In genomic region chr1:200873116-200873670, GRCh38 we compare ENCODE assay signal across 13 cellular contexts. TPM values are rescaled to one million over a fixed set of nuclear protein-coding genes. Genes with fewer than 3 reads are reported as not detected.
DNase-seq lines count a peak whose midpoint lies in the region; ATAC-seq and TF ChIP-seq lines count a peak whose summit lies in the region.
"Had no signal": no experiment of that assay in that cellular context is flagged by ENCODE, and none has a peak within 500 bp of the region (broad histone marks: within the 10 kb centered on the region; RNA-seq: fewer than 3 reads in every experiment).

No MANE protein-coding gene starts in this region.

- H3K9me3 Mint-ChIP-seq in CD8-positive, alpha-beta T cell: no peaks in the 10 kb centered on the region
- no peaks in the 10 kb centered on the region for H3K9me3 Mint-ChIP-seq in activated B cell treated with CpG ODN at 0.5 μM for 24 hours
- H3K9me3 Mint-ChIP-seq: activated T-cell treated with anti-CD3 and anti-CD28 coated beads, Interleukin-2, amount 50 U/mL, for 24 hours; T-helper 1 cell treated with Interleukin-12 subunit alpha and Interleukin-12 subunit beta and Interleukin-4 antibody, amounts not matched to agents 30 μg/mL and 1 μg/mL, for 36 hours had no signal

- no peak for TF ChIP-seq EP300 in gastroesophageal sphincter (IDR thresholded peaks at IDR 0.05)

- BruUV-seq in PC-3 (replicated peaks; lab: Mats Ljungman, UMichigan): no TSS peak

- no peaks in the 10 kb centered on the region for H3K9me2 ChIP-seq in PC-3 (replicated peaks; ENCODE audit: low read length)

- H3K4me3 Mint-ChIP-seq in CD8-positive, alpha-beta T cell: peak overlapping the region; percentile 72
- peak overlapping the region; percentile 75 for H3K4me3 Mint-ChIP-seq in activated B cell treated with CpG ODN at 0.5 μM for 24 hours
- H3K4me3 Mint-ChIP-seq: activated T-cell treated with anti-CD3 and anti-CD28 coated beads, Interleukin-2, amount 50 U/mL, for 24 hours; T-helper 1 cell treated with Interleukin-12 subunit alpha and Interleukin-12 subunit beta and Interleukin-4 antibody, amounts not matched to agents 30 μg/mL and 1 μg/mL, for 36 hours had no signal

- H3K4me2 ChIP-seq in PC-3 (ENCODE audit: low read length): no peak overlapping the region

- intact Hi-C loops in CD8-positive, alpha-beta T cell (cut with DNase I, micrococcal nuclease): loop anchor here in 1 of 2 experiments (5.0 kb wide), 1 partner anchor 34 kb away; no protein-coding TSS in a partner anchor
- intact Hi-C loops in activated B cell treated with CpG ODN at 0.5 μM for 24 hours (cut with micrococcal nuclease): loop anchor here (5.0 to 10.0 kb wide), 2 partner anchors 94 to 568 kb away; no protein-coding TSS in a partner anchor
- intact Hi-C loops in sciatic nerve (cut with DNase I): no loop called here
- intact Hi-C loops in PC-3 (cut with micrococcal nuclease): no loop called here

- no peaks in the 10 kb centered on the region for H4K20me1 ChIP-seq in PC-3 (ENCODE audit: low read length)

- CTCF ChIA-PET in CD8-positive, alpha-beta T cell (lab: Charles Lee): no interaction called here
- CTCF ChIA-PET in activated B cell treated with CpG ODN at 0.5 μM for 24 hours (lab: Charles Lee): interaction anchor here (0.7 kb wide), 1 partner anchor 63 kb away, joined by 3 read pairs; no protein-coding TSS in a partner anchor
- CTCF ChIA-PET in PC-3 (lab: Charles Lee): no interaction called here

- peaks cover 54% of the 10 kb centered on the region for H3K4me1 Mint-ChIP-seq in CD8-positive, alpha-beta T cell (ENCODE audit: low read depth)
- peaks cover 59% of the 10 kb centered on the region for H3K4me1 Mint-ChIP-seq in activated B cell treated with CpG ODN at 0.5 μM for 24 hours

- peaks cover 28% of the 10 kb centered on the region for H3K4me1 ChIP-seq in CD8-positive, alpha-beta T cell (ENCODE audit: insufficient read depth, low read length)
- peaks cover 0 to 14% (median 12%) of the 10 kb centered on the region in 3 donors for H3K4me1 ChIP-seq in gastroesophageal sphincter
- no peaks in the 10 kb centered on the region for H3K4me1 ChIP-seq in rectal smooth muscle tissue (ENCODE audit: control insufficient read depth, insufficient read depth, low read length)
- H3K4me1 ChIP-seq in PC-3 (ENCODE audit: insufficient read depth, low read length): no peaks in the 10 kb centered on the region

- H3K4me3 ChIP-seq in CD8-positive, alpha-beta T cell (ENCODE audit: low read depth, low read length): peak overlapping the region; percentile 21
- H3K4me3 ChIP-seq in gastroesophageal sphincter (peak overlapping the region in 1 of 2 donors; percentile 44), rectal smooth muscle tissue (ENCODE audit: low read length) (peak overlapping the region; percentile 37), PC-3 (ENCODE audit: low read length) (no peak overlapping the region)

- no peaks in the 10 kb centered on the region for H3K9me3 ChIP-seq in CD8-positive, alpha-beta T cell (ENCODE audit: low read length)
- H3K9me3 ChIP-seq in gastroesophageal sphincter (no peaks in the 10 kb centered on the region), PC-3 (ENCODE audit: low read length) (no peaks in the 10 kb centered on the region)

- POLR2A ChIA-PET in CD8-positive, alpha-beta T cell (lab: Charles Lee): interaction anchor here (1.9 kb wide), 1 partner anchor 15 kb away, joined by 6 read pairs; no protein-coding TSS in a partner anchor
- POLR2A ChIA-PET in activated B cell treated with CpG ODN at 0.5 μM for 24 hours (lab: Charles Lee): interaction anchor here (0.6 to 1.1 kb wide), 4 partner anchors 15 to 251 kb away, joined by 3 to 5 read pairs (median 4); no protein-coding TSS in a partner anchor
- POLR2A ChIA-PET in PC-3 (lab: Charles Lee; ENCODE audit: unreplicated experiment): no interaction called here

- H3K9ac ChIP-seq in rectal smooth muscle tissue (ENCODE audit: low read length) (no peak overlapping the region), PC-3 (ENCODE audit: low read length) (no peak overlapping the region)

- H3K27me3 ChIP-seq in CD8-positive, alpha-beta T cell (ENCODE audit: insufficient read depth, low read length): no peaks in the 10 kb centered on the region
- peaks cover 87% of the 10 kb centered on the region for H3K27me3 ChIP-seq in gastroesophageal sphincter
- peaks cover 12% of the 10 kb centered on the region for H3K27me3 ChIP-seq in rectal smooth muscle tissue (ENCODE audit: control insufficient read depth, insufficient read depth, low read length)
- peaks cover 62% of the 10 kb centered on the region for H3K27me3 ChIP-seq in PC-3 (ENCODE audit: low read length)

- H3K36me3 Mint-ChIP-seq in CD8-positive, alpha-beta T cell: no peaks in the 10 kb centered on the region
- no peaks in the 10 kb centered on the region for H3K36me3 Mint-ChIP-seq in activated B cell treated with CpG ODN at 0.5 μM for 24 hours (ENCODE audit: low read depth)

- H3K36me3 ChIP-seq in CD8-positive, alpha-beta T cell (ENCODE audit: insufficient read depth, low read length): no peaks in the 10 kb centered on the region
- H3K36me3 ChIP-seq in gastroesophageal sphincter (no peaks in the 10 kb centered on the region), rectal smooth muscle tissue (ENCODE audit: control insufficient read depth, insufficient read depth, low read length) (no peaks in the 10 kb centered on the region), PC-3 (ENCODE audit: low read depth, low read length) (no peaks in the 10 kb centered on the region)

- H3K27ac Mint-ChIP-seq in CD8-positive, alpha-beta T cell: no peak overlapping the region
- H3K27ac Mint-ChIP-seq in activated B cell treated with CpG ODN at 0.5 μM for 24 hours: no peak overlapping the region
- H3K27ac Mint-ChIP-seq: activated T-cell treated with anti-CD3 and anti-CD28 coated beads, Interleukin-2, amount 50 U/mL, for 24 hours; T-helper 1 cell treated with Interleukin-12 subunit alpha and Interleukin-12 subunit beta and Interleukin-4 antibody, amounts not matched to agents 30 μg/mL and 1 μg/mL, for 36 hours had no signal

- H2AFZ ChIP-seq in PC-3 (ENCODE audit: low read length): no peak overlapping the region

- no peak for TF ChIP-seq CTCF in CD8-positive, alpha-beta T cell (IDR thresholded peaks at IDR 0.05)
- TF ChIP-seq CTCF in activated B cell treated with CpG ODN at 0.5 μM for 24 hours (IDR thresholded peaks at IDR 0.05) (no peak), gastroesophageal sphincter (IDR thresholded peaks at IDR 0.05) (no peak), PC-3 (conservative IDR thresholded peaks at IDR 0.05; ENCODE audit: low read depth, low read length) (no peak)

- no peak for ATAC-seq in CD8-positive, alpha-beta T cell
- ATAC-seq in activated B cell treated with CpG ODN at 0.5 μM for 24 hours (ENCODE audit: low read depth) (no peak), gastroesophageal sphincter (peak; percentile 11), GM18909 (IDR thresholded peaks at IDR 0.05; ENCODE audit: poor library complexity, unreplicated experiment) (no peak), sciatic nerve (no peak), PC-3 (no peak)

- no peak for TF ChIP-seq POLR2A in gastroesophageal sphincter (IDR thresholded peaks at IDR 0.05)

- peaks cover 25% of the 10 kb centered on the region for H3K27me3 Mint-ChIP-seq in CD8-positive, alpha-beta T cell (ENCODE audit: low read depth)
- peaks cover 16% of the 10 kb centered on the region for H3K27me3 Mint-ChIP-seq in activated B cell treated with CpG ODN at 0.5 μM for 24 hours

- DNase-seq in CD8-positive, alpha-beta T cell: no peak
- DNase-seq in activated B cell treated with CpG ODN at 0.5 μM for 24 hours: no peak
- DNase-seq in T-helper 2 cell: no peak
- DNase-seq in sciatic nerve (ENCODE audit: low spot score): no peak
- no peak for DNase-seq in PC-3
- DNase-seq: activated T-cell treated with anti-CD3 and anti-CD28 coated beads, Interleukin-2, amount 50 U/mL, for 24 hours; DND-41; NK-92 treated with Interleukin-12 subunit alpha and Interleukin-12 subunit beta, amount 100 ng/mL, for 24 hours had no signal

- no CpG with 5 or more reads among the region's 61 CpGs for WGBS in gastroesophageal sphincter (ENCODE audit: low coverage in 1 of 2), 2 donors

- H3K79me2 ChIP-seq in PC-3 (ENCODE audit: low read length): no peaks in the 10 kb centered on the region

- H3K27ac ChIP-seq in CD8-positive, alpha-beta T cell (ENCODE audit: low read depth, low read length): no peak overlapping the region
- H3K27ac ChIP-seq in gastroesophageal sphincter: no peak overlapping the region
- no peak overlapping the region for H3K27ac ChIP-seq in rectal smooth muscle tissue (ENCODE audit: low read depth, low read length)
- H3K27ac ChIP-seq in PC-3 (ENCODE audit: low read length): no peak overlapping the region

- no peaks in the 10 kb centered on the region for H3F3A ChIP-seq in PC-3 (ENCODE audit: low read length, unreplicated experiment)

RNA-seq across cellular contexts. Expression of gene GPR25, which starts 0.4 kb away (rescaled TPM):
- total RNA-seq in CD8-positive, alpha-beta T cell: 1 to 10 TPM in 1 of 2 experiments, under 1 TPM in 1; 0.83 to 1.7 TPM
- total RNA-seq in activated B cell treated with CpG ODN at 0.5 μM for 24 hours (0.86 and 1.6 TPM in 2 replicates), gastroesophageal sphincter (not detected), sciatic nerve (not detected), PC-3 (2014; rRNA removed) (not detected in 2 replicates)
- total RNA-seq: M059J had no signal

RNA-seq across cellular contexts. Expression of gene INAVA, which starts 21.5 kb away (rescaled TPM):
- total RNA-seq in CD8-positive, alpha-beta T cell: not detected
- 0.44 and 0.46 TPM in 2 replicates for total RNA-seq in activated B cell treated with CpG ODN at 0.5 μM for 24 hours
- 1 to 10 TPM in 1 of 4 donors, under 1 TPM in 1, not detected in 2; 0.47 to 2.9 TPM for total RNA-seq in gastroesophageal sphincter
- total RNA-seq in sciatic nerve: 0.45 TPM
- 102 and 128 TPM in 2 replicates for total RNA-seq in PC-3 (2014; rRNA removed)

Comparison
In these comparisons a context has a peak if more than half of its experiments do, and no peak if none do; other contexts are left out.
1. RNA of gene INAVA, which starts 21.5 kb away (total RNA-seq): 102 to 128 TPM in PC-3; 0.47 to 2.9 TPM in gastroesophageal sphincter, 0.45 TPM in sciatic nerve (single experiment), 0.44 to 0.46 TPM in activated B cell treated with CpG ODN at 0.5 μM for 24 hours and not detected in CD8-positive, alpha-beta T cell; every median in the first group is over 10 times any median in the second.